ENCODE assay signal across 8 cellular contexts in the genomic region with DNA sequence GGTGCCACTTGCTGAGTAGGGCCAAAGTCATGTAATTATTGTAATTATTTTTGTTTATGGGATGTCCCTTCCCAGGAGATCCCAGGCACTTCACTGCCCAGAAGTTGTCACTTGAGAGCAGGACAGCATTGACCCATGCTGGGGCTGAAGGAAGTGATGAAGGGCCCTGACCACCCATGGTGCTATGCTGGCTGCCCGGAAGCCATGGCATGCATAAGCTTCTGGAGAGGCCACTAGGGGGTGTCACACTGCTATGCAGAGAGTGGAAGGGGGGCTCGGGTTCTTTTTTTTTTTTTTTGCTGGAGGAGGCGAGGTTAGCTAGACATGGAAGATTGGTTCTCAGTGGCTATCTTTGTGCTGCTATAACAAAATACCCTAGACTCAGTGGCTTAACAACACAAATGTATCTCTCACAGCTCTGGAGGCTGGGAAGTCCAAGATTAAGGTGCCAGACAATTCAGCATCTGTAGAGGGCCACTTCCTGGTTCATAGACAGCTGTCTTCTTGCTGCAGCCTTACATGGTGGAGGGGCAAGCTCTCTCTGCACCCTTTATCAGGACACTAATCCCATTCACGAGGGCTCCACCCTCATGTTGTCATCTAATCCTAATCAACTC.
DNase-seq lines count a peak whose midpoint lies in the region; ATAC-seq and TF ChIP-seq lines count a peak whose summit lies in the region.

No MANE protein-coding gene starts in this region.

- no peaks in the 10 kb centered on the region for H3K79me1 ChIP-seq in neuronal stem cell (ENCODE audit: low read depth, low read length)

- H3K36me3 ChIP-seq in neuronal stem cell (replicated peaks in 1 of 2; ENCODE audit: control insufficient read depth in 2 of 2, insufficient read depth in 2 of 2, low read length in 2 of 2), result no peaks in the 10 kb centered on the region
- H3K36me3 ChIP-seq in gastrocnemius medialis, result no peaks in the 10 kb centered on the region

- H2BK5ac ChIP-seq in neuronal stem cell (ENCODE audit: low read length), result no peak overlapping the region

- H3K27me3 ChIP-seq in neuronal stem cell (ENCODE audit: control insufficient read depth in 3 of 3, insufficient read depth in 3 of 3, low read depth in 1 of 3, low read length in 3 of 3), result peaks cover 0 to 2% (median 0%) of the 10 kb centered on the region in 3 experiments
- H3K27me3 ChIP-seq in gastrocnemius medialis, result no peaks in the 10 kb centered on the region

- H3K4me1 ChIP-seq in neuronal stem cell (ENCODE audit: control insufficient read depth in 2 of 2, insufficient read depth in 1 of 2, low read depth in 1 of 2, low read length in 2 of 2) (peaks cover 0 to 7% of the 10 kb centered on the region in 2 donors), gastrocnemius medialis (no peaks in the 10 kb centered on the region)

- H3K9ac ChIP-seq in neuronal stem cell (ENCODE audit: low read depth, low read length, poor library complexity), result no peak overlapping the region

- no peak overlapping the region for H4K8ac ChIP-seq in neuronal stem cell (ENCODE audit: low read depth, low read length)

- no peak overlapping the region for H3K14ac ChIP-seq in neuronal stem cell (ENCODE audit: low read length)

- no peak overlapping the region for H3K4ac ChIP-seq in neuronal stem cell (ENCODE audit: low read length)

- peak overlapping the region; percentile 19 for H2AK5ac ChIP-seq in neuronal stem cell (ENCODE audit: low read depth, low read length)

- WGBS in neuronal stem cell (ENCODE audit: extremely low coverage in 2 of 2, insufficient read length in 2 of 2, insufficient replicate concordance in 1 of 2), 2 donors, result no CpG with 5 or more reads among the region's 4 CpGs

- H4K91ac ChIP-seq in neuronal stem cell (ENCODE audit: low read depth, low read length, poor library complexity), result no peak overlapping the region

- H3K4me2 ChIP-seq in neuronal stem cell (ENCODE audit: insufficient read depth, low read length, poor library complexity, severe bottlenecking), result no peak overlapping the region

- TF ChIP-seq CTCF in VCaP (conservative IDR thresholded peaks at IDR 0.05), result peak; percentile 62
- TF ChIP-seq CTCF in gastrocnemius medialis (IDR thresholded peaks at IDR 0.05 in 4 of 5, conservative IDR thresholded peaks at IDR 0.05 in 1 of 5), result no peak

- TF ChIP-seq POLR2A in gastrocnemius medialis (IDR thresholded peaks at IDR 0.05), result no peak

- no peak overlapping the region for H3K18ac ChIP-seq in neuronal stem cell (ENCODE audit: low read length)

- H3K4me3 ChIP-seq in neuronal stem cell (ENCODE audit: low read length in 2 of 2) (no peak overlapping the region), gastrocnemius medialis (no peak overlapping the region)

- H3K9me3 ChIP-seq in neuronal stem cell (replicated peaks in 1 of 2; ENCODE audit: control insufficient read depth in 2 of 2, insufficient read depth in 1 of 2, low read depth in 1 of 2, low read length in 2 of 2) (no peaks in the 10 kb centered on the region), gastrocnemius medialis (no peaks in the 10 kb centered on the region)

- no peak overlapping the region for H3K23ac ChIP-seq in neuronal stem cell (ENCODE audit: low read depth, low read length, poor library complexity)

- H3K27ac ChIP-seq in VCaP (no peak overlapping the region), neuronal stem cell (replicated peaks; ENCODE audit: low read length) (no peak overlapping the region), gastrocnemius medialis (no peak overlapping the region)

- no peak overlapping the region for H2BK120ac ChIP-seq in neuronal stem cell (ENCODE audit: low read depth, low read length)

- DNase-seq in NCI-H345 (lab: John Stamatoyannopoulos, UW) (peak; percentile 2), NCI-H345 treated with DMSO at 0.1 percent for 48 hours (lab: John Stamatoyannopoulos, UW; ENCODE audit: unreplicated experiment) (no peak), neuronal stem cell (ENCODE audit: low spot score) (peak; percentile 8), gastrocnemius medialis (no peak), left colon (no peak), hypothalamus (lab: John Stamatoyannopoulos, UW) (no peak)

- in situ Hi-C loops in gastrocnemius medialis (cut with MboI; ENCODE audit: low sequenced_read_pairs in 4 of 4), result no loop called here

- ATAC-seq in HG02973 (IDR thresholded peaks at IDR 0.05; ENCODE audit: unreplicated experiment) (peak; percentile 69), gastrocnemius medialis (no peak), left colon (no peak)

- H2AFZ ChIP-seq in neuronal stem cell (ENCODE audit: low read length), result no peak overlapping the region

- intact Hi-C loops in gastrocnemius medialis (cut with DNase I; ENCODE audit: low total_unique reads) (no loop called here), left colon (cut with DNase I, micrococcal nuclease) (no loop called here)

- no peak overlapping the region for H2BK12ac ChIP-seq in neuronal stem cell (ENCODE audit: low read length)

- no peak overlapping the region for H2BK15ac ChIP-seq in neuronal stem cell (ENCODE audit: low read length)

Comparison
In these comparisons a context has a peak if more than half of its experiments do, and no peak if none do; other contexts are left out.
1. DNase-seq: peak in NCI-H345 (single experiment) and neuronal stem cell (single experiment); none in NCI-H345 treated with DMSO at 0.1 percent for 48 hours (single experiment), gastrocnemius medialis (0 of 2), left colon (0 of 2) and hypothalamus (0 of 51).